In the genomic region with DNA sequence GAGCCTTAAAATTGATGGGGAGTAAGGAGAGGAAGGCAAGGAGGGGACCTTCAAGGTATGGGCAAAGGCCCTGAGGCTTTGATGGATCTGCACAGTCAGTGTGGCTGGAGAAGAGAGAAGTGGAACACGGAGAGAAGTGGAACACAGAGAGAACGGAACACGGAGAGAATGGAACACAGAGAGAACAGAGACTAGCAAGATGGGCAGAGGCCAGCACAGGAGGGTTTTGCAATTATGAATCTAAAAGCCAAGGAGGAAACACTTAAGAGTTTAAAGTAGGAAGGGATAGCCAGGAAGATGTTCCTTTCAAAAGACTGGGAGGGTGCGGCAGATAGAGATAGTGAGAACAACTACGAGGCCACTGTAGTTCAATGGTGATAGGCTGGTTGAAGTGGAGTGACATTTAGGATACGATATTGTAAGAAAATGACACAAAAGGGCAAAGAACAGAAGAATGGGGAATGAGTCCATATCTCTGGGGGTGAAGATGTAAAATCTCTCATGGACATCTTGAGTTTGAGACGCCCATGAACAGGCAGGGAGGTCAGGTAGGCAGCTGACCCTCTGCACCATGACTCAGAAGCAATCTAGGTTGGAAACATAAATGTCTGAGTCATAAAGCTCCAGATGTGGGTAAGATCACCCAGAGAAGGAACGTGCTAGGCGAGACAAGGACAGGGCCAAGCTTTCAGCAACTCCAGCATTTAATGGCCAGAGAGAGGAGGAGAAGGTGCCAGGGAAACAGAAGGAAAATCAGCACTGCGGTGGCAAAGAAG, we compare ENCODE assay signal across 10 cellular contexts. TPM values are rescaled to one million over a fixed set of nuclear protein-coding genes. Genes with fewer than 3 reads are reported as not detected.
DNase-seq lines count a peak whose midpoint lies in the region; ATAC-seq and TF ChIP-seq lines count a peak whose summit lies in the region.
"Had no signal": no experiment of that assay in that cellular context is flagged by ENCODE, and none has a peak within 500 bp of the region (broad histone marks: within the 10 kb centered on the region; RNA-seq: fewer than 3 reads in every experiment).

No MANE protein-coding gene starts in this region.

- TF ChIP-seq CTCF in thoracic aorta (IDR thresholded peaks at IDR 0.05): no peak

- peaks cover 17% of the 10 kb centered on the region for H3K36me3 Mint-ChIP-seq in activated CD4-positive, alpha-beta memory T cell treated with anti-CD3 and anti-CD28 coated beads for 36 hours
- peaks cover 45% of the 10 kb centered on the region for H3K36me3 Mint-ChIP-seq in activated CD4-positive, alpha-beta memory T cell treated with anti-CD3 and anti-CD28 coated beads, Interleukin-2, amount 10 ng/mL, durations not matched to agents 7 days and 5 days (ENCODE audit: low read depth)
- peaks cover 25% of the 10 kb centered on the region for H3K36me3 Mint-ChIP-seq in activated naive CD8-positive, alpha-beta T cell treated with anti-CD3 and anti-CD28 coated beads, Interleukin-2, amount 50 U/mL, for 24 hours (ENCODE audit: low read depth)

- no peak overlapping the region for H3K4me3 Mint-ChIP-seq in activated CD4-positive, alpha-beta memory T cell treated with anti-CD3 and anti-CD28 coated beads for 36 hours
- no peak overlapping the region for H3K4me3 Mint-ChIP-seq in activated CD4-positive, alpha-beta memory T cell treated with anti-CD3 and anti-CD28 coated beads, Interleukin-2, amount 10 ng/mL, durations not matched to agents 7 days and 5 days
- no peak overlapping the region for H3K4me3 Mint-ChIP-seq in activated naive CD8-positive, alpha-beta T cell treated with anti-CD3 and anti-CD28 coated beads, Interleukin-2, amount 50 U/mL, for 24 hours

- H3K36me3 ChIP-seq in thoracic aorta: no peaks in the 10 kb centered on the region

- H3K27ac Mint-ChIP-seq in activated CD4-positive, alpha-beta memory T cell treated with anti-CD3 and anti-CD28 coated beads for 36 hours: no peak overlapping the region
- no peak overlapping the region for H3K27ac Mint-ChIP-seq in activated CD4-positive, alpha-beta memory T cell treated with anti-CD3 and anti-CD28 coated beads, Interleukin-2, amount 10 ng/mL, durations not matched to agents 7 days and 5 days
- peak overlapping the region; percentile 71 for H3K27ac Mint-ChIP-seq in activated naive CD8-positive, alpha-beta T cell treated with anti-CD3 and anti-CD28 coated beads, Interleukin-2, amount 50 U/mL, for 24 hours

- no peak overlapping the region for H3K4me3 ChIP-seq in thoracic aorta

- intact Hi-C loops in activated CD4-positive, alpha-beta memory T cell treated with anti-CD3 and anti-CD28 coated beads for 36 hours (cut with micrococcal nuclease): no loop called here

- POLR2A ChIA-PET in activated CD4-positive, alpha-beta memory T cell treated with anti-CD3 and anti-CD28 coated beads for 36 hours (lab: Charles Lee): interaction anchor here (1.0 kb wide), 1 partner anchor 15 kb away, joined by 3 read pairs; no protein-coding TSS in a partner anchor
- POLR2A ChIA-PET in activated CD4-positive, alpha-beta memory T cell treated with anti-CD3 and anti-CD28 coated beads, Interleukin-2, amount 10 ng/mL, durations not matched to agents 7 days and 5 days (lab: Charles Lee): no interaction called here

- no peaks in the 10 kb centered on the region for H3K9me3 Mint-ChIP-seq in activated CD4-positive, alpha-beta memory T cell treated with anti-CD3 and anti-CD28 coated beads for 36 hours
- no peaks in the 10 kb centered on the region for H3K9me3 Mint-ChIP-seq in activated CD4-positive, alpha-beta memory T cell treated with anti-CD3 and anti-CD28 coated beads, Interleukin-2, amount 10 ng/mL, durations not matched to agents 7 days and 5 days
- no peaks in the 10 kb centered on the region for H3K9me3 Mint-ChIP-seq in activated naive CD8-positive, alpha-beta T cell treated with anti-CD3 and anti-CD28 coated beads, Interleukin-2, amount 50 U/mL, for 24 hours

- no peaks in the 10 kb centered on the region for H3K27me3 ChIP-seq in thoracic aorta (replicated peaks; ENCODE audit: insufficient read depth)

- peak; percentile 92 for ATAC-seq in activated naive CD8-positive, alpha-beta T cell treated with anti-CD3 and anti-CD28 coated beads, Interleukin-2, amount 50 U/mL, for 24 hours
- ATAC-seq in thoracic aorta (ENCODE audit: insufficient number of reproducible peaks, low FRiP score, low read depth) (peak; percentile 29), GM19328 (IDR thresholded peaks at IDR 0.05; ENCODE audit: unreplicated experiment) (no peak)

- H3K4me1 ChIP-seq in thoracic aorta (ENCODE audit: control insufficient read depth in 1 of 2, low read depth in 2 of 2): peaks cover 37 to 98% of the 10 kb centered on the region in 2 donors

- CTCF ChIA-PET in activated CD4-positive, alpha-beta memory T cell treated with anti-CD3 and anti-CD28 coated beads for 36 hours (lab: Charles Lee): interaction anchor here (1.1 to 1.8 kb wide), 4 partner anchors 15 to 58 kb away, joined by 3 to 6 read pairs (median 5); no protein-coding TSS in a partner anchor
- CTCF ChIA-PET in activated CD4-positive, alpha-beta memory T cell treated with anti-CD3 and anti-CD28 coated beads, Interleukin-2, amount 10 ng/mL, durations not matched to agents 7 days and 5 days (lab: Charles Lee): no interaction called here

- peak; percentile 12 for DNase-seq in activated CD4-positive, alpha-beta memory T cell treated with anti-CD3 and anti-CD28 coated beads for 36 hours
- DNase-seq in activated CD4-positive, alpha-beta memory T cell treated with anti-CD3 and anti-CD28 coated beads, Interleukin-2, amount 10 ng/mL, durations not matched to agents 7 days and 5 days: no peak
- DNase-seq in activated naive CD8-positive, alpha-beta T cell treated with anti-CD3 and anti-CD28 coated beads, Interleukin-2, amount 50 U/mL, for 24 hours: no peak
- DNase-seq in kidney glomerular epithelial cell (lab: John Stamatoyannopoulos, UW) (peak; percentile 81), thoracic aorta (ENCODE audit: low spot score) (no peak), globus pallidus (ENCODE audit: low spot score) (no peak), NCI-H2107 (lab: John Stamatoyannopoulos, UW) (no peak)
- DNase-seq: Karpas-422 had no signal

- peaks cover 39% of the 10 kb centered on the region for H3K4me1 Mint-ChIP-seq in activated CD4-positive, alpha-beta memory T cell treated with anti-CD3 and anti-CD28 coated beads for 36 hours (ENCODE audit: low read depth)
- peaks cover 30% of the 10 kb centered on the region for H3K4me1 Mint-ChIP-seq in activated CD4-positive, alpha-beta memory T cell treated with anti-CD3 and anti-CD28 coated beads, Interleukin-2, amount 10 ng/mL, durations not matched to agents 7 days and 5 days
- peaks cover 38% of the 10 kb centered on the region for H3K4me1 Mint-ChIP-seq in activated naive CD8-positive, alpha-beta T cell treated with anti-CD3 and anti-CD28 coated beads, Interleukin-2, amount 50 U/mL, for 24 hours

- H3K27me3 Mint-ChIP-seq in activated CD4-positive, alpha-beta memory T cell treated with anti-CD3 and anti-CD28 coated beads for 36 hours: no peaks in the 10 kb centered on the region
- H3K27me3 Mint-ChIP-seq in activated CD4-positive, alpha-beta memory T cell treated with anti-CD3 and anti-CD28 coated beads, Interleukin-2, amount 10 ng/mL, durations not matched to agents 7 days and 5 days: no peaks in the 10 kb centered on the region
- H3K27me3 Mint-ChIP-seq in activated naive CD8-positive, alpha-beta T cell treated with anti-CD3 and anti-CD28 coated beads, Interleukin-2, amount 50 U/mL, for 24 hours: no peaks in the 10 kb centered on the region

- peak overlapping the region; percentile 78 to 88 for H3K27ac ChIP-seq in thoracic aorta
- H3K27ac ChIP-seq: C4-2B had no signal

- no peaks in the 10 kb centered on the region for H3K9me3 ChIP-seq in thoracic aorta

RNA-seq across cellular contexts. Expression of a gene that starts 25.4 kb away (rescaled TPM):
- 10 to 100 TPM; 28.1 to 29.6 TPM for total RNA-seq in activated CD4-positive, alpha-beta memory T cell treated with anti-CD3 and anti-CD28 coated beads for 36 hours
- total RNA-seq in activated CD4-positive, alpha-beta memory T cell treated with anti-CD3 and anti-CD28 coated beads, Interleukin-2, amount 10 ng/mL, durations not matched to agents 7 days and 5 days: 10 to 100 TPM; 37.8 to 44.2 TPM
- 10 to 100 TPM; 17.9 to 27.2 TPM for total RNA-seq in thoracic aorta

Comparison
In these comparisons a context has a peak if more than half of its experiments do, and no peak if none do; other contexts are left out.
1. DNase-seq: peak in activated CD4-positive, alpha-beta memory T cell treated with anti-CD3 and anti-CD28 coated beads for 36 hours (single experiment) and kidney glomerular epithelial cell (single experiment); none in activated CD4-positive, alpha-beta memory T cell treated with anti-CD3 and anti-CD28 coated beads, Interleukin-2, amount 10 ng/mL, durations not matched to agents 7 days and 5 days (single experiment), activated naive CD8-positive, alpha-beta T cell treated with anti-CD3 and anti-CD28 coated beads, Interleukin-2, amount 50 U/mL, for 24 hours (single experiment), thoracic aorta (single experiment), globus pallidus (single experiment) and NCI-H2107 (single experiment).